Comparison of ENCODE assay signal across 32 cellular contexts in the genomic region with DNA sequence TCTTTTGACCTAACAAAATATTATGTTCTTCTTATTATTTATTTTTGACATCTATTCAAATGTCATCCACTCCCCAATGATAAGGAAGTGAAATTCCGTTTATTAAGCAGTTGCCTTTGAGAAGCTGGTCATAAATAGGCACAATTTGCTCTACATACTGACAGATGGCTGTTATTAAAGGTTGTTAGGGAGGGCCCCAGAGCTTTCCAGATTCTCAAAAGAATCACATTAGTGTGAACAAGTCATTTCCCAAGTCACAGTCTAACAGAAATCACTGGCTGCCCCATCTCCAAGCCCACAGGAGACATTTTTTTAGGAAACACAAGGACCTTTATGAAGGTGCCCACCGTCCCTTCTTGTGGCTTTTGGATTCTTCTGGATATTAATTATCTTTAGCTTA.
"Had no signal": no experiment of that assay in that cellular context is flagged by ENCODE, and none has a peak within 500 bp of the region (broad histone marks: within the 10 kb centered on the region; RNA-seq: fewer than 3 reads in every experiment).

No MANE protein-coding gene starts in this region.

- H3K27ac ChIP-seq: adrenal gland, ascending aorta, body of pancreas, brain microvascular endothelial cell, breast epithelium, cardiac muscle cell had no signal

- H3K4me3 ChIP-seq: adrenal gland, ascending aorta, body of pancreas, breast epithelium, cardiac muscle cell had no signal

- FAIRE-seq: astrocyte, bronchial epithelial cell had no signal

- ATAC-seq: activated naive CD4-positive, alpha-beta T cell treated with anti-CD3 and anti-CD28 coated beads, Interleukin-2, amount 50 U/mL, for 72 hours; activated naive CD8-positive, alpha-beta T cell treated with anti-CD3 and anti-CD28 coated beads, Interleukin-2, amount 50 U/mL, for 24 hours; activated T-cell treated with anti-CD3 and anti-CD28 coated beads, Interleukin-2, amount 50 U/mL, for 4 hours; activated T-cell treated with anti-CD3 and anti-CD28 coated beads, Interleukin-2, amount 50 U/mL, for 72 hours; activated T-helper 17 cell treated with anti-CD3 and anti-CD28 coated beads, Interleukin-2, amount 50 U/mL, for 72 hours; body of pancreas had no signal

- H3K27me3 ChIP-seq: adrenal gland, ascending aorta, body of pancreas, brain microvascular endothelial cell, breast epithelium, cardiac muscle cell had no signal

- H3K36me3 ChIP-seq: adrenal gland, ascending aorta, brain microvascular endothelial cell, breast epithelium, cardiac muscle cell had no signal

- H3K9me3 ChIP-seq: adrenal gland, ascending aorta, body of pancreas, breast epithelium had no signal

- H3K4me1 ChIP-seq: adrenal gland, ascending aorta, body of pancreas, breast epithelium had no signal

- DNase-seq: activated effector memory CD4-positive, alpha-beta T cell treated with anti-CD3 and anti-CD28 coated beads, Interleukin-2, amount 50 U/mL, for 16 hours; activated effector memory CD4-positive, alpha-beta T cell treated with Interleukin-2 at 50 U/mL for 16 hours; activated gamma-delta T cell; activated gamma-delta T cell treated with Interleukin-2 at 50 U/mL for 16 hours; activated naive CD4-positive, alpha-beta T cell; activated naive CD4-positive, alpha-beta T cell treated with anti-CD3 and anti-CD28 coated beads for 36 hours; activated naive CD4-positive, alpha-beta T cell treated with anti-CD3 and anti-CD28 coated beads, Interleukin-2, amount 10 ng/mL, durations not matched to agents 7 days and 5 days; activated naive CD4-positive, alpha-beta T cell treated with anti-CD3 and anti-CD28 coated beads, Interleukin-2, amount 50 U/mL, for 16 hours; activated naive CD4-positive, alpha-beta T cell treated with Interleukin-2 at 50 U/mL for 16 hours; activated naive CD8-positive, alpha-beta T cell treated with anti-CD3 and anti-CD28 coated beads for 36 hours; activated naive CD8-positive, alpha-beta T cell treated with anti-CD3 and anti-CD28 coated beads, Interleukin-2, amount 10 ng/mL, durations not matched to agents 7 days and 5 days; activated naive CD8-positive, alpha-beta T cell treated with anti-CD3 and anti-CD28 coated beads, Interleukin-2, amount 50 U/mL, for 24 hours; activated T-cell treated with anti-CD3 and anti-CD28 coated beads, Interleukin-2, amount 50 U/mL, for 24 hours; activated T-cell treated with anti-CD3 and anti-CD28 coated beads, Interleukin-2, amount 50 U/mL, for 4 hours; activated T-cell treated with anti-CD3 and anti-CD28 coated beads, Interleukin-2, amount 50 U/mL, for 48 hours; activated T-cell treated with anti-CD3 and anti-CD28 coated beads, Interleukin-2, amount 50 U/mL, for 72 hours; adrenal gland; amniotic stem cell; anterior cingulate cortex; aorta; body of pancreas; brain microvascular endothelial cell; caudate nucleus; central memory CD4-positive, alpha-beta T cell; cerebellar nuclear complex had no signal
